ENCODE assay signal across 8 cellular contexts in genomic region chr11:67053896-67054850, GRCh38. TPM values are rescaled to one million over a fixed set of nuclear protein-coding genes. Genes with fewer than 3 reads are reported as not detected.
DNase-seq lines count a peak whose midpoint lies in the region; ATAC-seq and TF ChIP-seq lines count a peak whose summit lies in the region.

No MANE protein-coding gene starts in this region.

- DNase-seq in CD14-positive monocyte (ENCODE audit: low spot score) (no peak), GM23248 (peak; percentile 76), heart left ventricle (peak in 1 of 5 donors; percentile 68), putamen (ENCODE audit: low spot score) (peak; percentile 42)
- peak; percentile 45 for DNase-seq in activated naive CD8-positive, alpha-beta T cell treated with anti-CD3 and anti-CD28 coated beads for 36 hours

- H3K27ac ChIP-seq in GM23248 (peak overlapping the region; percentile 35), OCI-LY3 (ENCODE audit: low read length) (no peak overlapping the region), heart left ventricle (peak overlapping the region; percentile 38 to 88 (median 74))

- H3K4me2 ChIP-seq in GM23248 (ENCODE audit: unreplicated experiment) (no peak overlapping the region), OCI-LY3 (ENCODE audit: low read length) (peak overlapping the region; percentile 29; the same call in 1 of the 2 replicates)

- peak overlapping the region in 3 of 7 donors; percentile 1 to 54 (median 11) for H3K27ac Mint-ChIP-seq in CD14-positive monocyte
- no peak overlapping the region for H3K27ac Mint-ChIP-seq in activated naive CD8-positive, alpha-beta T cell treated with anti-CD3 and anti-CD28 coated beads for 36 hours

- H3K4me1 ChIP-seq in GM23248 (ENCODE audit: insufficient read depth) (peaks cover 20% of the 10 kb centered on the region), OCI-LY3 (ENCODE audit: low read length) (peaks cover 48% of the 10 kb centered on the region), heart left ventricle (peaks cover 0 to 39% (median 23%) of the 10 kb centered on the region in 12 donors)

- no peaks in the 10 kb centered on the region for H4K20me1 ChIP-seq in GM23248 (ENCODE audit: insufficient read depth)
- peaks cover 35% of the 10 kb centered on the region for H4K20me1 ChIP-seq in OCI-LY3 (ENCODE audit: insufficient read depth, low read length)

- peaks cover 7% of the 10 kb centered on the region for H3K4me1 Mint-ChIP-seq in CD14-positive monocyte
- H3K4me1 Mint-ChIP-seq in activated naive CD8-positive, alpha-beta T cell treated with anti-CD3 and anti-CD28 coated beads for 36 hours = peaks cover 8% of the 10 kb centered on the region

- no peak for TF ChIP-seq POLR2A in heart left ventricle (IDR thresholded peaks at IDR 0.05)

- no peaks in the 10 kb centered on the region for H3K9me3 ChIP-seq in GM23248 (ENCODE audit: low read depth)
- H3K9me3 ChIP-seq in OCI-LY3 (ENCODE audit: insufficient read depth, low read length) = no peaks in the 10 kb centered on the region
- no peaks in the 10 kb centered on the region for H3K9me3 ChIP-seq in heart left ventricle

- ATAC-seq in heart left ventricle (peak; percentile 27 to 65 (median 50)), HG02973 (IDR thresholded peaks at IDR 0.05; ENCODE audit: unreplicated experiment) (no peak), GM18867 (IDR thresholded peaks at IDR 0.05; ENCODE audit: unreplicated experiment) (no peak)

- WGBS in GM23248 (ENCODE audit: low coverage in 1 of 2, low lambda C conversion rate in 2 of 2, missing lambda C conversion rate in 2 of 2), 2 experiments = 57% methylated on average over 15 to 16 of the region's 16 CpGs
- WGBS in heart left ventricle, 4 donors = 38 to 60% (median 45%) methylated on average over 13 to 16 of the region's 16 CpGs

- no peak overlapping the region for H3K4me3 Mint-ChIP-seq in CD14-positive monocyte
- no peak overlapping the region for H3K4me3 Mint-ChIP-seq in activated naive CD8-positive, alpha-beta T cell treated with anti-CD3 and anti-CD28 coated beads for 36 hours

- H3K9ac ChIP-seq in GM23248 = peak overlapping the region; percentile 11; the same call in 1 of the 2 replicates
- H3K9ac ChIP-seq in OCI-LY3 (ENCODE audit: low read length) = no peak overlapping the region

- peaks cover 34 to 50% (median 43%) of the 10 kb centered on the region in 3 donors for H3K27me3 Mint-ChIP-seq in CD14-positive monocyte (ENCODE audit: low read depth in 3 of 3)
- H3K27me3 Mint-ChIP-seq in activated naive CD8-positive, alpha-beta T cell treated with anti-CD3 and anti-CD28 coated beads for 36 hours = peaks cover 17% of the 10 kb centered on the region

- intact Hi-C loops in CD14-positive monocyte (cut with micrococcal nuclease) (no loop called here), heart left ventricle (cut with DNase I) (no loop called here)

- H3K36me3 Mint-ChIP-seq in CD14-positive monocyte = no peaks in the 10 kb centered on the region
- no peaks in the 10 kb centered on the region for H3K36me3 Mint-ChIP-seq in activated naive CD8-positive, alpha-beta T cell treated with anti-CD3 and anti-CD28 coated beads for 36 hours

- H3K79me2 ChIP-seq in GM23248 (ENCODE audit: insufficient read depth) = no peaks in the 10 kb centered on the region
- peaks cover 11% of the 10 kb centered on the region; the same call in 1 of the 2 replicates for H3K79me2 ChIP-seq in OCI-LY3 (ENCODE audit: low read length)

- H3K27me3 ChIP-seq in GM23248 (replicated peaks; ENCODE audit: insufficient read depth) = no peaks in the 10 kb centered on the region
- H3K27me3 ChIP-seq in OCI-LY3 (ENCODE audit: low read depth, low read length) = no peaks in the 10 kb centered on the region
- peaks cover 0 to 20% (median 0%) of the 10 kb centered on the region in 9 donors for H3K27me3 ChIP-seq in heart left ventricle

- TF ChIP-seq CTCF in CD14-positive monocyte (IDR thresholded peaks at IDR 0.05) = peak; percentile 59
- peak; percentile 94 for TF ChIP-seq CTCF in OCI-LY3 (IDR thresholded peaks at IDR 0.05; ENCODE audit: low read depth, low read length)
- peak; percentile 45 to 76 (median 62) for TF ChIP-seq CTCF in heart left ventricle (IDR thresholded peaks at IDR 0.05)

- no peaks in the 10 kb centered on the region for H3K9me2 ChIP-seq in GM23248 (ENCODE audit: insufficient read depth)

- H3K9me3 Mint-ChIP-seq in CD14-positive monocyte = peaks cover 0 to 7% (median 0%) of the 10 kb centered on the region in 7 donors
- no peaks in the 10 kb centered on the region for H3K9me3 Mint-ChIP-seq in activated naive CD8-positive, alpha-beta T cell treated with anti-CD3 and anti-CD28 coated beads for 36 hours

- H3K4me3 ChIP-seq in GM23248 = no peak overlapping the region
- no peak overlapping the region for H3K4me3 ChIP-seq in OCI-LY3 (ENCODE audit: low read length)
- H3K4me3 ChIP-seq in heart left ventricle = no peak overlapping the region

- no peaks in the 10 kb centered on the region; the same call in 1 of the 2 replicates for H3F3A ChIP-seq in GM23248 (ENCODE audit: insufficient read depth)

- in situ Hi-C loops in GM23248 (cut with MboI) = no loop called here

- H3K36me3 ChIP-seq in GM23248 (ENCODE audit: low read depth) = no peaks in the 10 kb centered on the region
- H3K36me3 ChIP-seq in OCI-LY3 (replicated peaks; ENCODE audit: low read depth, low read length) = peaks cover 22% of the 10 kb centered on the region
- no peaks in the 10 kb centered on the region for H3K36me3 ChIP-seq in heart left ventricle

- H2AFZ ChIP-seq in GM23248 (no peak overlapping the region), OCI-LY3 (ENCODE audit: low read depth, low read length) (no peak overlapping the region)

RNA-seq across cellular contexts. Expression of gene RHOD, which starts 2.5 kb away (rescaled TPM):
- polyA plus RNA-seq in CD14-positive monocyte (not detected), GM23248 (2016; fragmentation: Nextera tagmentation; extraction: Ambion mirVana) (32.3 and 33.2 TPM in 2 replicates), heart left ventricle (10 to 100 TPM; 79.2 to 86.2 TPM)
- 14.2 and 28.7 TPM in 2 replicates for total RNA-seq in GM23248 (2014; rRNA removed; shearing (Covaris generic))
- under 1 TPM; 0.50 to 0.78 TPM for total RNA-seq in activated naive CD8-positive, alpha-beta T cell treated with anti-CD3 and anti-CD28 coated beads for 36 hours
- total RNA-seq in heart left ventricle = 100 to 1,000 TPM in 1 of 9 donors, 10 to 100 TPM in 8; 17.1 to 149 (median 36.8) TPM

RNA-seq across cellular contexts. Expression of gene SYT12, which starts 31.2 kb away (rescaled TPM):
- polyA plus RNA-seq in CD14-positive monocyte = not detected
- total RNA-seq in GM23248 (2014; rRNA removed; shearing (Covaris generic)) = 2.8 and 3.3 TPM in 2 replicates
- 0.75 and 1.9 TPM in 2 replicates for polyA plus RNA-seq in GM23248 (2016; fragmentation: Nextera tagmentation; extraction: Ambion mirVana)
- not detected for total RNA-seq in activated naive CD8-positive, alpha-beta T cell treated with anti-CD3 and anti-CD28 coated beads for 36 hours
- total RNA-seq in heart left ventricle = 1 to 10 TPM in 1 of 9 donors, under 1 TPM in 6, not detected in 2; 0.25 to 2.2 (median 0.40) TPM
- polyA plus RNA-seq in heart left ventricle = under 1 TPM; 0.04 to 0.82 TPM

Comparison
In these comparisons a context has a peak if more than half of its experiments do, and no peak if none do; other contexts are left out.
1. ATAC-seq: peak in heart left ventricle (4 of 4); none in HG02973 (single experiment) and GM18867 (single experiment).
2. Peak in every context shown above with its lines, with median percentiles within 50 percentile points of each other: CTCF ChIP-seq.